10 cellular contexts compared by ENCODE assay signal in the genomic region with DNA sequence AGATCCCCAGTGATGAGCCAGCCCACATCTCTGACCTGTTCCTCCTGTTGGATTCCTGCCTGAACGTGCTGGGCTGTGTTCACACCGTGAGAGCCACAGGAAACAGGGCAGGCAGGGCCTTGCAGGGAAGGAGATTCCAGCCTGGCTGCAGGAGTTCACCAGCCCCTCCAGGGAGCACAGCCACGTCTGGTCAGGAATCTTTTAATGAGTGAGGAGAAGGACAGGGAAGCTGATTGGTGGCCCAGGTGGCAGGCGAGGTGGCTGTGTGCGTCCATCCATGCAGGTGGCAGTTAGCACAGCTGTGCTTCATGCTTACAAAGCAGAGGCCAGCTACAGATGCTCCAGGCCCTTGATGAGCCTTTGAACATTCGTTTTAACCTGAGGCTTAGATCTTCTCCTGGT. TPM values are rescaled to one million over a fixed set of nuclear protein-coding genes. Genes with fewer than 3 reads are reported as not detected.
A peak's percentile ranks its signal among the peaks of the same experiment; 100 is the strongest.
DNase-seq lines count a peak whose midpoint lies in the region; ATAC-seq and TF ChIP-seq lines count a peak whose summit lies in the region.
"Had no signal": no experiment of that assay in that cellular context is flagged by ENCODE, and none has a peak within 500 bp of the region (broad histone marks: within the 10 kb centered on the region; RNA-seq: fewer than 3 reads in every experiment).

No MANE protein-coding gene starts in this region.

- no peak overlapping the region for H2BK12ac ChIP-seq in neuronal stem cell (ENCODE audit: low read length)

- H3K27ac ChIP-seq in neuronal stem cell (replicated peaks; ENCODE audit: low read length), result no peak overlapping the region

- WGBS in neuronal stem cell (ENCODE audit: extremely low coverage in 2 of 2, insufficient read length in 2 of 2, insufficient replicate concordance in 1 of 2), 2 donors, result no CpG with 5 or more reads among the region's 6 CpGs

- no peaks in the 10 kb centered on the region for H3K36me3 ChIP-seq in neuronal stem cell (replicated peaks in 1 of 2; ENCODE audit: control insufficient read depth in 2 of 2, insufficient read depth in 2 of 2, low read length in 2 of 2)

- H2BK120ac ChIP-seq in neuronal stem cell (ENCODE audit: low read depth, low read length), result no peak overlapping the region

- H2BK15ac ChIP-seq in neuronal stem cell (ENCODE audit: low read length), result no peak overlapping the region

- H3K9ac ChIP-seq in neuronal stem cell (ENCODE audit: low read depth, low read length, poor library complexity), result no peak overlapping the region

- H3K4ac ChIP-seq in neuronal stem cell (ENCODE audit: low read length), result no peak overlapping the region

- H3K9me3 ChIP-seq in neuronal stem cell (replicated peaks in 1 of 2; ENCODE audit: control insufficient read depth in 2 of 2, insufficient read depth in 1 of 2, low read depth in 1 of 2, low read length in 2 of 2), result no peaks in the 10 kb centered on the region

- H3K4me1 ChIP-seq in neuronal stem cell (ENCODE audit: control insufficient read depth in 2 of 2, insufficient read depth in 1 of 2, low read depth in 1 of 2, low read length in 2 of 2), result peaks cover 0 to 5% of the 10 kb centered on the region in 2 donors

- H3K4me3 ChIP-seq in neuronal stem cell (ENCODE audit: low read length in 2 of 2), result no peak overlapping the region

- H3K14ac ChIP-seq in neuronal stem cell (ENCODE audit: low read length), result no peak overlapping the region

- H4K8ac ChIP-seq in neuronal stem cell (ENCODE audit: low read depth, low read length), result no peak overlapping the region

- no peak overlapping the region for H2AK5ac ChIP-seq in neuronal stem cell (ENCODE audit: low read depth, low read length)

- H4K91ac ChIP-seq in neuronal stem cell (ENCODE audit: low read depth, low read length, poor library complexity), result no peak overlapping the region

- ATAC-seq in GM18868 (IDR thresholded peaks at IDR 0.05; ENCODE audit: unreplicated experiment), result peak; percentile 31
- peak; percentile 26 for ATAC-seq in HG03354 (IDR thresholded peaks at IDR 0.05; ENCODE audit: poor library complexity, severe bottlenecking, unreplicated experiment)
- no peak for ATAC-seq in HG02840 (IDR thresholded peaks at IDR 0.05; ENCODE audit: low FRiP score, unreplicated experiment)
- ATAC-seq in HG03571 (IDR thresholded peaks at IDR 0.05; ENCODE audit: unreplicated experiment), result no peak
- no peak for ATAC-seq in GM19035 (IDR thresholded peaks at IDR 0.05; ENCODE audit: unreplicated experiment)
- ATAC-seq: effector memory CD8-positive, alpha-beta T cell had no signal

- H3K79me1 ChIP-seq in neuronal stem cell (ENCODE audit: low read depth, low read length), result no peaks in the 10 kb centered on the region

- peak; percentile 55 for TF ChIP-seq POLR2A in Raji (IDR thresholded peaks at IDR 0.05; ENCODE audit: insufficient read depth, low read depth, low read length)

- H3K18ac ChIP-seq in neuronal stem cell (ENCODE audit: low read length), result peak overlapping the region; percentile 76

- H3K23ac ChIP-seq in neuronal stem cell (ENCODE audit: low read depth, low read length, poor library complexity), result no peak overlapping the region

- no peak overlapping the region for H3K4me2 ChIP-seq in neuronal stem cell (ENCODE audit: insufficient read depth, low read length, poor library complexity, severe bottlenecking)

- peaks cover 0 to 14% (median 0%) of the 10 kb centered on the region in 3 experiments for H3K27me3 ChIP-seq in neuronal stem cell (ENCODE audit: control insufficient read depth in 3 of 3, insufficient read depth in 3 of 3, low read depth in 1 of 3, low read length in 3 of 3)

- DNase-seq in neuronal stem cell (ENCODE audit: low spot score) (no peak), GM03348 (ENCODE audit: low spot score) (no peak)
- DNase-seq: activated CD4-positive, alpha-beta T cell treated with anti-CD3 and anti-CD28 coated beads, Interleukin-2, amount 50 U/mL, for 48 hours; effector memory CD8-positive, alpha-beta T cell had no signal

- H2AFZ ChIP-seq in neuronal stem cell (ENCODE audit: low read length), result no peak overlapping the region

- no peak overlapping the region for H2BK5ac ChIP-seq in neuronal stem cell (ENCODE audit: low read length)

RNA-seq across cellular contexts. Expression of a gene that starts 10.5 kb away (rescaled TPM):
- polyA plus RNA-seq in neuronal stem cell (2013, experiment 1 of 2), result 0.13 TPM
- polyA plus RNA-seq in neuronal stem cell (2013, experiment 2 of 2), result 0.08 TPM

RNA-seq across cellular contexts. Expression of a gene that starts 50.0 kb away (rescaled TPM):
- polyA plus RNA-seq in neuronal stem cell (2013, experiment 1 of 2), result 0.52 TPM
- 0.64 TPM for polyA plus RNA-seq in neuronal stem cell (2013, experiment 2 of 2)

Comparison
In these comparisons a context has a peak if more than half of its experiments do, and no peak if none do; other contexts are left out.
1. ATAC-seq: peak in GM18868 (single experiment) and HG03354 (single experiment); none in HG02840 (single experiment), HG03571 (single experiment) and GM19035 (single experiment).